In the genomic region with DNA sequence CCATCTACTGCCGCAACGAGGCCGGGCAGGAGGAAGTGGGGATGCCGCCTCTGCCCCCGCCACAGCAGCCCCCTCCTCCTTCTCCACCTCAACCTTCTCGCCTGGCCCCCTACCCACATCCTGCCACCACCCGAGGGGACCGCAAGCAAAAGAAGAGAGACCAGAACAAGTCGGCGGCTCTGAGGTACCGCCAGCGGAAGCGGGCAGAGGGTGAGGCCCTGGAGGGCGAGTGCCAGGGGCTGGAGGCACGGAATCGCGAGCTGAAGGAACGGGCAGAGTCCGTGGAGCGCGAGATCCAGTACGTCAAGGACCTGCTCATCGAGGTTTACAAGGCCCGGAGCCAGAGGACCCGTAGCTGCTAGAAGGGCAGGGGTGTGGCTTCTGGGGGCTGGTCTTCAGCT, we compare ENCODE assay signal across 16 cellular contexts. TPM values are rescaled to one million over a fixed set of nuclear protein-coding genes. Genes with fewer than 3 reads are reported as not detected.
DNase-seq lines count a peak whose midpoint lies in the region; ATAC-seq and TF ChIP-seq lines count a peak whose summit lies in the region.
"Had no signal": no experiment of that assay in that cellular context is flagged by ENCODE, and none has a peak within 500 bp of the region (broad histone marks: within the 10 kb centered on the region; RNA-seq: fewer than 3 reads in every experiment).

No MANE protein-coding gene starts in this region.

- no peak overlapping the region for H3K4me3 ChIP-seq in CD4-positive, CD25-positive, alpha-beta regulatory T cell (ENCODE audit: low read depth, low read length)
- no peak overlapping the region for H3K4me3 ChIP-seq in Peyer's patch
- H3K4me3 ChIP-seq: GM23248, uterus had no signal

- H3K36me3 ChIP-seq in CD4-positive, CD25-positive, alpha-beta regulatory T cell (ENCODE audit: control insufficient read depth, insufficient read depth, low read length), result no peaks in the 10 kb centered on the region
- H3K36me3 ChIP-seq in Peyer's patch, result no peaks in the 10 kb centered on the region
- H3K36me3 ChIP-seq: uterus had no signal

- TF ChIP-seq CTCF in Peyer's patch (IDR thresholded peaks at IDR 0.05), result no peak

- H3K27ac Mint-ChIP-seq in CD4-positive, CD25-positive, alpha-beta regulatory T cell, result peak overlapping the region in 1 of 3 donors; percentile 80
- H3K27ac Mint-ChIP-seq in activated T-helper 2 cell treated with anti-CD3 and anti-CD28 coated beads, Interferon-gamma antibody, Interleukin-2, Interleukin-4, amounts not matched to agents 10 μg/mL and 5 μg/mL and 100 μg/mL, durations not matched to agents 14 hours and 24 hours and 36 hours, result peak overlapping the region; percentile 4
- peak overlapping the region; percentile 31 to 79 (median 70) for H3K27ac Mint-ChIP-seq in immature natural killer cell

- H3K4me3 Mint-ChIP-seq in CD4-positive, CD25-positive, alpha-beta regulatory T cell, result peak overlapping the region; percentile 74 to 87 (median 83)
- no peak overlapping the region for H3K4me3 Mint-ChIP-seq in activated T-helper 2 cell treated with anti-CD3 and anti-CD28 coated beads, Interferon-gamma antibody, Interleukin-2, Interleukin-4, amounts not matched to agents 10 μg/mL and 5 μg/mL and 100 μg/mL, durations not matched to agents 14 hours and 24 hours and 36 hours (ENCODE audit: low read depth)
- peak overlapping the region; percentile 65 to 83 (median 77) for H3K4me3 Mint-ChIP-seq in immature natural killer cell

- no peaks in the 10 kb centered on the region for H3K9me3 Mint-ChIP-seq in CD4-positive, CD25-positive, alpha-beta regulatory T cell
- H3K9me3 Mint-ChIP-seq in activated T-helper 2 cell treated with anti-CD3 and anti-CD28 coated beads, Interferon-gamma antibody, Interleukin-2, Interleukin-4, amounts not matched to agents 10 μg/mL and 5 μg/mL and 100 μg/mL, durations not matched to agents 14 hours and 24 hours and 36 hours, result no peaks in the 10 kb centered on the region
- H3K9me3 Mint-ChIP-seq in immature natural killer cell, result peaks cover 0 to 2% (median 0%) of the 10 kb centered on the region in 6 donors

- peak in 1 of 2 donors; percentile 14 for ATAC-seq in CD4-positive, CD25-positive, alpha-beta regulatory T cell (ENCODE audit: low read depth in 2 of 2)
- ATAC-seq in SK-N-SH treated with all-trans-retinoic acid at 6 μM for 48 hours (no peak), GM19395 (IDR thresholded peaks at IDR 0.05; ENCODE audit: unreplicated experiment) (no peak)

- no peaks in the 10 kb centered on the region for H3K36me3 Mint-ChIP-seq in CD4-positive, CD25-positive, alpha-beta regulatory T cell
- peaks cover 48% of the 10 kb centered on the region for H3K36me3 Mint-ChIP-seq in activated T-helper 2 cell treated with anti-CD3 and anti-CD28 coated beads, Interferon-gamma antibody, Interleukin-2, Interleukin-4, amounts not matched to agents 10 μg/mL and 5 μg/mL and 100 μg/mL, durations not matched to agents 14 hours and 24 hours and 36 hours (ENCODE audit: low read depth)
- H3K36me3 Mint-ChIP-seq in immature natural killer cell, result no peaks in the 10 kb centered on the region
- H3K36me3 Mint-ChIP-seq: IgD-negative memory B cell had no signal

- intact Hi-C loops in activated T-helper 2 cell treated with anti-CD3 and anti-CD28 coated beads, Interferon-gamma antibody, Interleukin-2, Interleukin-4, amounts not matched to agents 10 μg/mL and 5 μg/mL and 100 μg/mL, durations not matched to agents 14 hours and 24 hours and 36 hours (cut with micrococcal nuclease), result no loop called here

- H3K9me3 ChIP-seq in CD4-positive, CD25-positive, alpha-beta regulatory T cell (ENCODE audit: control insufficient read depth in 2 of 2, low read length in 2 of 2), result no peaks in the 10 kb centered on the region
- no peaks in the 10 kb centered on the region for H3K9me3 ChIP-seq in Peyer's patch
- H3K9me3 ChIP-seq: uterus had no signal

- peaks cover 6 to 59% (median 41%) of the 10 kb centered on the region in 4 donors for H3K4me1 Mint-ChIP-seq in CD4-positive, CD25-positive, alpha-beta regulatory T cell
- H3K4me1 Mint-ChIP-seq in activated T-helper 2 cell treated with anti-CD3 and anti-CD28 coated beads, Interferon-gamma antibody, Interleukin-2, Interleukin-4, amounts not matched to agents 10 μg/mL and 5 μg/mL and 100 μg/mL, durations not matched to agents 14 hours and 24 hours and 36 hours (ENCODE audit: low read depth), result peaks cover 21% of the 10 kb centered on the region
- H3K4me1 Mint-ChIP-seq in immature natural killer cell, result peaks cover 63 to 66% of the 10 kb centered on the region in 2 donors

- H3K27me3 Mint-ChIP-seq in CD4-positive, CD25-positive, alpha-beta regulatory T cell, result peaks cover 16% of the 10 kb centered on the region
- no peaks in the 10 kb centered on the region for H3K27me3 Mint-ChIP-seq in activated T-helper 2 cell treated with anti-CD3 and anti-CD28 coated beads, Interferon-gamma antibody, Interleukin-2, Interleukin-4, amounts not matched to agents 10 μg/mL and 5 μg/mL and 100 μg/mL, durations not matched to agents 14 hours and 24 hours and 36 hours (ENCODE audit: low read depth)
- peaks cover 26 to 36% (median 30%) of the 10 kb centered on the region in 3 donors for H3K27me3 Mint-ChIP-seq in immature natural killer cell (ENCODE audit: low read depth in 3 of 3)

- no peak overlapping the region for H3K27ac ChIP-seq in CD4-positive, CD25-positive, alpha-beta regulatory T cell (ENCODE audit: insufficient read depth, low read length, poor library complexity, severe bottlenecking)
- H3K27ac ChIP-seq in Peyer's patch, result no peak overlapping the region
- H3K27ac ChIP-seq: GM23248, parathyroid adenoma, uterus had no signal

- H3K27me3 ChIP-seq in CD4-positive, CD25-positive, alpha-beta regulatory T cell (ENCODE audit: control insufficient read depth, insufficient read depth, low read length), result no peaks in the 10 kb centered on the region
- H3K27me3 ChIP-seq in Peyer's patch, result no peaks in the 10 kb centered on the region
- H3K27me3 ChIP-seq: uterus had no signal

- peak; percentile 15 to 86 (median 60) for DNase-seq in CD4-positive, CD25-positive, alpha-beta regulatory T cell
- peak in 2 of 3 donors; percentile 37 to 62 for DNase-seq in Peyer's patch
- DNase-seq in activated T-helper 2 cell treated with anti-CD3 and anti-CD28 coated beads, Interferon-gamma antibody, Interleukin-2, Interleukin-4, amounts not matched to agents 10 μg/mL and 5 μg/mL and 100 μg/mL, durations not matched to agents 14 hours and 24 hours and 36 hours (ENCODE audit: low spot score), result peak; percentile 37
- DNase-seq in immature natural killer cell, result peak; percentile 81 to 84 (median 82)
- DNase-seq in NCI-H69 (lab: John Stamatoyannopoulos, UW), result no peak
- DNase-seq in iPS-NIHi11 (ENCODE audit: low spot score), result no peak
- DNase-seq: GM23248, NCI-H146, NCI-H524, uterus had no signal

- TF ChIP-seq POLR2A in Peyer's patch (IDR thresholded peaks at IDR 0.05), result no peak

- peaks cover 46% of the 10 kb centered on the region for H3K4me1 ChIP-seq in CD4-positive, CD25-positive, alpha-beta regulatory T cell (ENCODE audit: control insufficient read depth, insufficient read depth, low read length, poor library complexity, severe bottlenecking)
- peaks cover 0 to 18% (median 6%) of the 10 kb centered on the region in 4 donors for H3K4me1 ChIP-seq in Peyer's patch
- H3K4me1 ChIP-seq: parathyroid adenoma, uterus had no signal

TF ChIP-seq in SK-N-SH treated with all-trans-retinoic acid at 6 μM for 48 hours, 23 proteins besides CTCF, POLR2A, EP300 and RAD21 (continues in another document):
- no peak for TF ChIP-seq ZNF8 (CRISPR knock-in tag; IDR thresholded peaks at IDR 0.05)
- no peak for TF ChIP-seq ARNTL (CRISPR knock-in tag; IDR thresholded peaks at IDR 0.05; ENCODE audit: borderline replicate concordance, low read depth)
- no peak for TF ChIP-seq OSR1 (CRISPR knock-in tag; IDR thresholded peaks at IDR 0.05)

RNA-seq across cellular contexts. Expression of gene NUP62, which starts 3.4 kb away (rescaled TPM):
- 43.1 TPM for total RNA-seq in CD4-positive, CD25-positive, alpha-beta regulatory T cell
- polyA plus RNA-seq in CD4-positive, CD25-positive, alpha-beta regulatory T cell, result 10 to 100 TPM; 40.2 to 47.2 (median 41.3) TPM
- total RNA-seq in Peyer's patch, result 10 to 100 TPM; 40.0 to 54.5 (median 46.0) TPM
- total RNA-seq in activated T-helper 2 cell treated with anti-CD3 and anti-CD28 coated beads, Interferon-gamma antibody, Interleukin-2, Interleukin-4, amounts not matched to agents 10 μg/mL and 5 μg/mL and 100 μg/mL, durations not matched to agents 14 hours and 24 hours and 36 hours, result 170 and 178 TPM in 2 replicates
- polyA plus RNA-seq in immature natural killer cell, result 10 to 100 TPM; 21.8 to 67.1 (median 34.3) TPM

RNA-seq across cellular contexts. Expression of gene ATF5, which starts 3.7 kb away (rescaled TPM):
- total RNA-seq in CD4-positive, CD25-positive, alpha-beta regulatory T cell, result 19.7 TPM
- polyA plus RNA-seq in CD4-positive, CD25-positive, alpha-beta regulatory T cell, result 1 to 10 TPM in 2 of 4 donors, under 1 TPM in 2; 0.60 to 1.5 (median 1.1) TPM
- total RNA-seq in Peyer's patch, result 10 to 100 TPM in 3 of 4 donors, 1 to 10 TPM in 1; 3.3 to 21.4 (median 18.2) TPM
- total RNA-seq in activated T-helper 2 cell treated with anti-CD3 and anti-CD28 coated beads, Interferon-gamma antibody, Interleukin-2, Interleukin-4, amounts not matched to agents 10 μg/mL and 5 μg/mL and 100 μg/mL, durations not matched to agents 14 hours and 24 hours and 36 hours, result 26.0 and 28.3 TPM in 2 replicates
- polyA plus RNA-seq in immature natural killer cell, result 1 to 10 TPM; 1.2 to 3.1 (median 2.8) TPM

RNA-seq across cellular contexts. Expression of gene SIGLEC11, which starts 28.2 kb away (rescaled TPM):
- total RNA-seq in CD4-positive, CD25-positive, alpha-beta regulatory T cell, result not detected
- not detected for polyA plus RNA-seq in CD4-positive, CD25-positive, alpha-beta regulatory T cell
- total RNA-seq in Peyer's patch, result 1 to 10 TPM in 1 of 4 donors, under 1 TPM in 1, not detected in 2; 0.94 to 1.7 TPM
- total RNA-seq in activated T-helper 2 cell treated with anti-CD3 and anti-CD28 coated beads, Interferon-gamma antibody, Interleukin-2, Interleukin-4, amounts not matched to agents 10 μg/mL and 5 μg/mL and 100 μg/mL, durations not matched to agents 14 hours and 24 hours and 36 hours, result not detected in 2 replicates
- polyA plus RNA-seq in immature natural killer cell, result not detected
- total RNA-seq: endothelial cell of umbilical vein, GM23248 had no signal
- polyA plus RNA-seq: endothelial cell of umbilical vein, GM23248, IgD-negative memory B cell, keratinocyte had no signal

RNA-seq across cellular contexts. Expression of gene IL4I1, which starts 36.0 kb away (rescaled TPM):
- total RNA-seq in CD4-positive, CD25-positive, alpha-beta regulatory T cell, result 3.7 TPM
- under 1 TPM; 0.20 to 0.85 (median 0.30) TPM for polyA plus RNA-seq in CD4-positive, CD25-positive, alpha-beta regulatory T cell
- total RNA-seq in Peyer's patch, result not detected
- 42.3 and 42.4 TPM in 2 replicates for total RNA-seq in activated T-helper 2 cell treated with anti-CD3 and anti-CD28 coated beads, Interferon-gamma antibody, Interleukin-2, Interleukin-4, amounts not matched to agents 10 μg/mL and 5 μg/mL and 100 μg/mL, durations not matched to agents 14 hours and 24 hours and 36 hours
- polyA plus RNA-seq in immature natural killer cell, result under 1 TPM in 2 of 3 donors, not detected in 1; 0.27 to 0.40 TPM
- total RNA-seq: GM23248 had no signal

RNA-seq across cellular contexts. Expression of gene TBC1D17, which starts 55.2 kb away (rescaled TPM):
- total RNA-seq in CD4-positive, CD25-positive, alpha-beta regulatory T cell, result 48.1 TPM
- polyA plus RNA-seq in CD4-positive, CD25-positive, alpha-beta regulatory T cell, result 1 to 10 TPM; 8.8 to 9.7 (median 9.1) TPM
- total RNA-seq in Peyer's patch, result 10 to 100 TPM; 22.8 to 83.3 (median 62.1) TPM
- total RNA-seq in activated T-helper 2 cell treated with anti-CD3 and anti-CD28 coated beads, Interferon-gamma antibody, Interleukin-2, Interleukin-4, amounts not matched to agents 10 μg/mL and 5 μg/mL and 100 μg/mL, durations not matched to agents 14 hours and 24 hours and 36 hours, result 40.0 and 42.3 TPM in 2 replicates
- polyA plus RNA-seq in immature natural killer cell, result 10 to 100 TPM in 1 of 3 donors, 1 to 10 TPM in 2; 7.1 to 18.4 (median 7.3) TPM

Comparison
In these comparisons a context has a peak if more than half of its experiments do, and no peak if none do; other contexts are left out.
1. DNase-seq: peak in CD4-positive, CD25-positive, alpha-beta regulatory T cell (3 of 3), Peyer's patch (2 of 3), activated T-helper 2 cell treated with anti-CD3 and anti-CD28 coated beads, Interferon-gamma antibody, Interleukin-2, Interleukin-4, amounts not matched to agents 10 μg/mL and 5 μg/mL and 100 μg/mL, durations not matched to agents 14 hours and 24 hours and 36 hours (single experiment) and immature natural killer cell (3 of 3); none in NCI-H69 (single experiment) and iPS-NIHi11 (single experiment).